In genomic region chr7:48202916-48203315, GRCh38 we compare ENCODE assay signal across 2 cellular contexts. TPM values are rescaled to one million over a fixed set of nuclear protein-coding genes. Genes with fewer than 3 reads are reported as not detected.
"Had no signal": no experiment of that assay in that cellular context is flagged by ENCODE, and none has a peak within 500 bp of the region (broad histone marks: within the 10 kb centered on the region; RNA-seq: fewer than 3 reads in every experiment).

No MANE protein-coding gene starts in this region.

RNA-seq across cellular contexts. Expression of gene ABCA13, which starts 31.7 kb away (rescaled TPM):
- total RNA-seq: HepG2 had no signal
- polyA plus RNA-seq: IgD-negative memory B cell had no signal
